In the genomic region with DNA sequence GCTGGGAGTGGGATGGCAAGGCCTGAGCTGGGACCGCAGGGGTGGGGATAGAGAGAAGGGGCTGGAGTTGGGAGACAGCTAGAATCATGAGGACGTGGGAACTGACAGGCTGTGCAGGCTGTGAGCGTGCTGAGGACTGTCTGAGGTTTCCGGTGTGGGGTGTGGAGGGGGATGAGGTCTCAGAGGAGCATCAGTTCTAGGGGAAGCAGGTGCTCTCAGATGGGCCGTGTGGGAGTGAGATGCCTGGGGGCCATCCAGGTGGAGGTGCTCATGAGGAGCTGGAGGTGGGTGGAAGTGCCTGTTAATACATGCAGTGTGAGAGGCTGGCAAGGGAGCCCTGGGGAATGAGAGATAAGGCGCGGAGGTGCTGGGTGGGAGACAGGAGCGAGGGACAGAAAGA, we compare ENCODE assay signal across 16 cellular contexts. TPM values are rescaled to one million over a fixed set of nuclear protein-coding genes. Genes with fewer than 3 reads are reported as not detected.
DNase-seq lines count a peak whose midpoint lies in the region; ATAC-seq lines count a peak whose summit lies in the region.
"Had no signal": no experiment of that assay in that cellular context is flagged by ENCODE, and none has a peak within 500 bp of the region (broad histone marks: within the 10 kb centered on the region; RNA-seq: fewer than 3 reads in every experiment).

No MANE protein-coding gene starts in this region.

- H3K27me3 ChIP-seq in CD4-positive, alpha-beta memory T cell (ENCODE audit: insufficient read depth, low read length), result no peaks in the 10 kb centered on the region
- H3K27me3 ChIP-seq: colonic mucosa, right atrium auricular region, vagina had no signal

- peak; percentile 44 to 53 for ATAC-seq in activated T-cell treated with anti-CD3 and anti-CD28 coated beads, Interleukin-2, amount 50 U/mL, for 4 hours
- ATAC-seq in memory B cell (ENCODE audit: low read depth) (no peak), GM19397 (IDR thresholded peaks at IDR 0.05; ENCODE audit: unreplicated experiment) (no peak)

- CTCF ChIA-PET in CD4-positive, alpha-beta memory T cell (lab: Charles Lee; ENCODE audit: partially characterized antibody), result interaction anchor here (0.9 to 9.8 kb wide), 5 partner anchors 13 to 95 kb away, joined by 3 to 108 read pairs (median 3); a partner anchor contains a TSS

- peak overlapping the region; percentile 67 to 95 (median 89) for H3K27ac Mint-ChIP-seq in CD4-positive, alpha-beta memory T cell
- H3K27ac Mint-ChIP-seq in memory B cell, result peak overlapping the region; percentile 6
- H3K27ac Mint-ChIP-seq: H9 had no signal

- peaks cover 37% of the 10 kb centered on the region for H3K4me1 ChIP-seq in CD4-positive, alpha-beta memory T cell (ENCODE audit: insufficient read depth, low read length)
- H3K4me1 ChIP-seq: colonic mucosa had no signal

- POLR2A ChIA-PET in CD4-positive, alpha-beta memory T cell (lab: Charles Lee; ENCODE audit: partially characterized antibody), result interaction anchor here (0.9 to 2.8 kb wide), 4 partner anchors 12 to 37 kb away, joined by 3 to 22 read pairs (median 6); no protein-coding TSS in a partner anchor

- no peak overlapping the region for H3K4me3 ChIP-seq in CD4-positive, alpha-beta memory T cell (ENCODE audit: low read length in 2 of 2)
- peak overlapping the region; percentile 22 for H3K4me3 ChIP-seq in Jurkat, Clone E6-1 (ENCODE audit: low read length)
- H3K4me3 ChIP-seq: colonic mucosa, right atrium auricular region, vagina had no signal

- H3K9me3 ChIP-seq in CD4-positive, alpha-beta memory T cell (ENCODE audit: control insufficient read depth in 1 of 2, low read length in 2 of 2), result no peaks in the 10 kb centered on the region
- H3K9me3 ChIP-seq: colonic mucosa, right atrium auricular region, vagina had no signal

- no peaks in the 10 kb centered on the region for H3K36me3 ChIP-seq in CD4-positive, alpha-beta memory T cell (ENCODE audit: insufficient read depth, low read length)
- H3K36me3 ChIP-seq: colonic mucosa, right atrium auricular region, vagina had no signal

- peaks cover 29 to 58% (median 43%) of the 10 kb centered on the region in 4 donors for H3K4me1 Mint-ChIP-seq in CD4-positive, alpha-beta memory T cell
- H3K4me1 Mint-ChIP-seq in activated T-cell treated with anti-CD3 and anti-CD28 coated beads, Interleukin-2, amount 50 U/mL, for 4 hours (ENCODE audit: low read depth), result peaks cover 38% of the 10 kb centered on the region
- peaks cover 15% of the 10 kb centered on the region for H3K4me1 Mint-ChIP-seq in memory B cell

- peak overlapping the region; percentile 10 for H3K27ac ChIP-seq in CD4-positive, alpha-beta memory T cell (ENCODE audit: low read depth, low read length)
- H3K27ac ChIP-seq: colonic mucosa, right atrium auricular region, vagina had no signal

- peak overlapping the region; percentile 34 to 87 (median 83) for H3K4me3 Mint-ChIP-seq in CD4-positive, alpha-beta memory T cell
- peak overlapping the region; percentile 2 for H3K4me3 Mint-ChIP-seq in activated T-cell treated with anti-CD3 and anti-CD28 coated beads, Interleukin-2, amount 50 U/mL, for 4 hours
- H3K4me3 Mint-ChIP-seq in memory B cell, result peak overlapping the region; percentile 56
- H3K4me3 Mint-ChIP-seq: H9 had no signal

- H3K36me3 Mint-ChIP-seq in CD4-positive, alpha-beta memory T cell, result no peaks in the 10 kb centered on the region
- no peaks in the 10 kb centered on the region for H3K36me3 Mint-ChIP-seq in activated T-cell treated with anti-CD3 and anti-CD28 coated beads, Interleukin-2, amount 50 U/mL, for 4 hours (ENCODE audit: insufficient read depth)
- H3K36me3 Mint-ChIP-seq in memory B cell, result no peaks in the 10 kb centered on the region

- peak; percentile 45 to 60 (median 53) for DNase-seq in CD4-positive, alpha-beta memory T cell
- DNase-seq in Jurkat, Clone E6-1 (ENCODE audit: low read depth, low spot score), result peak; percentile 94
- peak; percentile 37 for DNase-seq in activated T-cell treated with anti-CD3 and anti-CD28 coated beads, Interleukin-2, amount 50 U/mL, for 4 hours
- DNase-seq in memory B cell (ENCODE audit: low spot score in 2 of 2), result no peak
- no peak for DNase-seq in hepatic stellate cell (ENCODE audit: low spot score)
- DNase-seq in NCI-H2029 treated with DMSO at 0.1 percent for 48 hours (lab: John Stamatoyannopoulos, UW), result no peak
- no peak for DNase-seq in NCI-H1436 treated with DMSO at 0.1 percent for 48 hours (lab: John Stamatoyannopoulos, UW)
- DNase-seq: AML-193, colonic mucosa, GDM1, H9, KBM-7, NCI-H2081 had no signal

- H3K9me3 Mint-ChIP-seq in CD4-positive, alpha-beta memory T cell, result no peaks in the 10 kb centered on the region
- no peaks in the 10 kb centered on the region for H3K9me3 Mint-ChIP-seq in activated T-cell treated with anti-CD3 and anti-CD28 coated beads, Interleukin-2, amount 50 U/mL, for 4 hours
- no peaks in the 10 kb centered on the region for H3K9me3 Mint-ChIP-seq in memory B cell
- H3K9me3 Mint-ChIP-seq: H9 had no signal

- intact Hi-C loops in CD4-positive, alpha-beta memory T cell (cut with micrococcal nuclease), result loop anchor here (1.0 kb wide), 1 partner anchor 14 kb away; no protein-coding TSS in a partner anchor

- no peaks in the 10 kb centered on the region for H3K27me3 Mint-ChIP-seq in CD4-positive, alpha-beta memory T cell
- H3K27me3 Mint-ChIP-seq in activated T-cell treated with anti-CD3 and anti-CD28 coated beads, Interleukin-2, amount 50 U/mL, for 4 hours (ENCODE audit: low read depth), result no peaks in the 10 kb centered on the region
- peaks cover 2% of the 10 kb centered on the region for H3K27me3 Mint-ChIP-seq in memory B cell

RNA-seq across cellular contexts. Expression of a gene that starts 27.2 kb away (rescaled TPM):
- total RNA-seq in CD4-positive, alpha-beta memory T cell, result under 1 TPM; 0.28 to 0.41 TPM
- polyA plus RNA-seq in CD4-positive, alpha-beta memory T cell, result under 1 TPM in 1 of 2 donors, not detected in 1; 0.29 TPM
- 16.1 TPM for polyA plus RNA-seq in Jurkat, Clone E6-1 (2012; ENCODE audit: insufficient read depth, insufficient read length)
- total RNA-seq in activated T-cell treated with anti-CD3 and anti-CD28 coated beads, Interleukin-2, amount 50 U/mL, for 4 hours, result 10 to 100 TPM in 2 of 3 donors, 1 to 10 TPM in 1; 7.3 to 12.2 (median 11.1) TPM
- total RNA-seq: right atrium auricular region had no signal

RNA-seq across cellular contexts. Expression of a gene that starts 50.1 kb away (rescaled TPM):
- total RNA-seq in CD4-positive, alpha-beta memory T cell, result 10 to 100 TPM; 17.2 to 18.7 TPM
- polyA plus RNA-seq in CD4-positive, alpha-beta memory T cell, result 10 to 100 TPM; 36.6 to 43.6 TPM
- 51.6 TPM for polyA plus RNA-seq in Jurkat, Clone E6-1 (2012; ENCODE audit: insufficient read depth, insufficient read length)
- total RNA-seq in activated T-cell treated with anti-CD3 and anti-CD28 coated beads, Interleukin-2, amount 50 U/mL, for 4 hours, result 10 to 100 TPM; 15.0 to 20.6 (median 18.1) TPM

RNA-seq across cellular contexts. Expression of a gene that starts 55.0 kb away (rescaled TPM):
- total RNA-seq in CD4-positive, alpha-beta memory T cell, result 10 to 100 TPM; 13.8 to 16.0 TPM
- 10 to 100 TPM; 18.8 to 28.9 TPM for polyA plus RNA-seq in CD4-positive, alpha-beta memory T cell
- polyA plus RNA-seq in Jurkat, Clone E6-1 (2012; ENCODE audit: insufficient read depth, insufficient read length), result 54.5 TPM
- 10 to 100 TPM; 29.5 to 53.5 (median 30.8) TPM for total RNA-seq in activated T-cell treated with anti-CD3 and anti-CD28 coated beads, Interleukin-2, amount 50 U/mL, for 4 hours

Comparison
In these comparisons a context has a peak if more than half of its experiments do, and no peak if none do; other contexts are left out.
1. DNase-seq: peak in CD4-positive, alpha-beta memory T cell (5 of 5), Jurkat, Clone E6-1 (single experiment) and activated T-cell treated with anti-CD3 and anti-CD28 coated beads, Interleukin-2, amount 50 U/mL, for 4 hours (single experiment); none in memory B cell (0 of 2), hepatic stellate cell (single experiment), NCI-H2029 treated with DMSO at 0.1 percent for 48 hours (single experiment) and NCI-H1436 treated with DMSO at 0.1 percent for 48 hours (single experiment).
2. H3K4me3 Mint-ChIP-seq: peak in every context shown above with its lines; median percentile 83 in CD4-positive, alpha-beta memory T cell; 56 in memory B cell; 2 in activated T-cell treated with anti-CD3 and anti-CD28 coated beads, Interleukin-2, amount 50 U/mL, for 4 hours.
3. ATAC-seq: peak in activated T-cell treated with anti-CD3 and anti-CD28 coated beads, Interleukin-2, amount 50 U/mL, for 4 hours (2 of 2); none in memory B cell (single experiment) and GM19397 (single experiment).
4. RNA of a gene that starts 27.2 kb away (total RNA-seq): 7.3 to 12.2 TPM in activated T-cell treated with anti-CD3 and anti-CD28 coated beads, Interleukin-2, amount 50 U/mL, for 4 hours; 0.28 to 0.41 TPM in CD4-positive, alpha-beta memory T cell; every median in the first group is over 4 times any median in the second.